27 cellular contexts compared by ENCODE assay signal in genomic region chr11:121626507-121626875, GRCh38.
"Had no signal": no experiment of that assay in that cellular context is flagged by ENCODE, and none has a peak within 500 bp of the region (broad histone marks: within the 10 kb centered on the region; RNA-seq: fewer than 3 reads in every experiment).

No MANE protein-coding gene starts in this region.

- H3K9me3 ChIP-seq: esophagus squamous epithelium, gastroesophageal sphincter, spleen, thyroid gland, upper lobe of right lung had no signal

- H3K27ac ChIP-seq: cardiac muscle cell, neural progenitor cell, spleen, thyroid gland, upper lobe of right lung had no signal

- H3K4me2 ChIP-seq: neural progenitor cell had no signal

- H3K36me3 ChIP-seq: cardiac muscle cell, thyroid gland had no signal

- H3K4me3 ChIP-seq: cardiac muscle cell, esophagus squamous epithelium, gastroesophageal sphincter, lung, neural progenitor cell, spleen, thyroid gland, upper lobe of right lung had no signal

- ATAC-seq: activated CD4-positive, alpha-beta T cell treated with anti-CD3 and anti-CD28 coated beads for 36 hours; naive thymus-derived CD8-positive, alpha-beta T cell; stimulated activated naive CD8-positive, alpha-beta T cell treated with anti-CD3 and anti-CD28 coated beads, Interleukin-15, Interleukin-2, amounts not matched to agents 100 U/mL and 50 U/mL, for 24 hours had no signal

- FAIRE-seq: islet of Langerhans had no signal

- H3K4me1 Mint-ChIP-seq: activated B cell treated with CpG ODN at 0.5 μM for 24 hours; activated CD4-positive, alpha-beta T cell treated with anti-CD3 and anti-CD28 coated beads for 36 hours; activated naive CD8-positive, alpha-beta T cell treated with anti-CD3 and anti-CD28 coated beads, Interleukin-2, amount 10 ng/mL, durations not matched to agents 7 days and 5 days; mesothelial cell of epicardium; neural progenitor cell had no signal

- H2AFZ ChIP-seq: neural progenitor cell had no signal

- H3K27me3 ChIP-seq: cardiac muscle cell, esophagus squamous epithelium, gastroesophageal sphincter, neural progenitor cell, spleen, thyroid gland, upper lobe of right lung had no signal

- H3K4me1 ChIP-seq: neural progenitor cell, spleen had no signal

- H3K4me3 Mint-ChIP-seq: activated B cell treated with CpG ODN at 0.5 μM for 24 hours; activated CD4-positive, alpha-beta T cell treated with anti-CD3 and anti-CD28 coated beads for 36 hours; activated naive CD4-positive, alpha-beta T cell treated with anti-CD3 and anti-CD28 coated beads for 36 hours; activated naive CD8-positive, alpha-beta T cell treated with anti-CD3 and anti-CD28 coated beads, Interleukin-2, amount 10 ng/mL, durations not matched to agents 7 days and 5 days; dendritic cell treated with granulocyte-macrophage colony-stimulating factor and Interleukin-4, amounts not matched to agents 40 ng/mL and 50 ng/mL, for 4 days; mesothelial cell of epicardium; naive thymus-derived CD8-positive, alpha-beta T cell; neural progenitor cell; T-helper 1 cell treated with Interleukin-12 subunit alpha and Interleukin-12 subunit beta and Interleukin-4 antibody, amounts not matched to agents 30 μg/mL and 1 μg/mL, for 36 hours had no signal

- DNase-seq: activated B cell treated with CpG ODN at 0.5 μM for 24 hours; activated CD4-positive, alpha-beta T cell treated with anti-CD3 and anti-CD28 coated beads for 36 hours; activated CD4-positive, alpha-beta T cell treated with anti-CD3 and anti-CD28 coated beads, Interleukin-2, amount 50 U/mL, for 4 hours; activated CD8-positive, alpha-beta memory T cell treated with anti-CD3 and anti-CD28 coated beads, Interleukin-2, amount 50 U/mL, for 48 hours; activated effector memory CD4-positive, alpha-beta T cell treated with Interleukin-2 at 50 U/mL for 16 hours; activated naive CD4-positive, alpha-beta T cell treated with anti-CD3 and anti-CD28 coated beads for 36 hours; activated naive CD8-positive, alpha-beta T cell treated with anti-CD3 and anti-CD28 coated beads, Interleukin-2, amount 10 ng/mL, durations not matched to agents 7 days and 5 days; activated T-cell treated with anti-CD3 and anti-CD28 coated beads, Interleukin-2, amount 50 U/mL, for 48 hours; amniotic stem cell; effector CD8-positive, alpha-beta T cell; esophagus squamous epithelium; naive thymus-derived CD8-positive, alpha-beta T cell; posterior cingulate gyrus; spleen; stimulated activated CD4-positive, alpha-beta T cell treated with anti-CD3 and anti-CD28 coated beads, Interleukin-4, amount 100 ng/mL, for 1 hour; stimulated activated naive CD8-positive, alpha-beta T cell treated with anti-CD3 and anti-CD28 coated beads, Interleukin-15, Interleukin-2, amounts not matched to agents 100 U/mL and 50 U/mL, for 24 hours; T1000; thyroid gland had no signal

- H3K27ac Mint-ChIP-seq: activated B cell treated with CpG ODN at 0.5 μM for 24 hours; activated CD4-positive, alpha-beta T cell treated with anti-CD3 and anti-CD28 coated beads for 36 hours; activated naive CD4-positive, alpha-beta T cell treated with anti-CD3 and anti-CD28 coated beads for 36 hours; activated naive CD8-positive, alpha-beta T cell treated with anti-CD3 and anti-CD28 coated beads, Interleukin-2, amount 10 ng/mL, durations not matched to agents 7 days and 5 days; dendritic cell treated with granulocyte-macrophage colony-stimulating factor and Interleukin-4, amounts not matched to agents 40 ng/mL and 50 ng/mL, for 4 days; mesothelial cell of epicardium; neural progenitor cell; T-helper 1 cell treated with Interleukin-12 subunit alpha and Interleukin-12 subunit beta and Interleukin-4 antibody, amounts not matched to agents 30 μg/mL and 1 μg/mL, for 36 hours had no signal

- H3K27me3 Mint-ChIP-seq: activated B cell treated with CpG ODN at 0.5 μM for 24 hours; activated CD4-positive, alpha-beta T cell treated with anti-CD3 and anti-CD28 coated beads for 36 hours; activated naive CD8-positive, alpha-beta T cell treated with anti-CD3 and anti-CD28 coated beads, Interleukin-2, amount 10 ng/mL, durations not matched to agents 7 days and 5 days; dendritic cell treated with granulocyte-macrophage colony-stimulating factor and Interleukin-4, amounts not matched to agents 40 ng/mL and 50 ng/mL, for 4 days; naive thymus-derived CD8-positive, alpha-beta T cell had no signal

- H3K9me3 Mint-ChIP-seq: activated B cell treated with CpG ODN at 0.5 μM for 24 hours; activated naive CD4-positive, alpha-beta T cell treated with anti-CD3 and anti-CD28 coated beads for 36 hours; activated naive CD8-positive, alpha-beta T cell treated with anti-CD3 and anti-CD28 coated beads, Interleukin-2, amount 10 ng/mL, durations not matched to agents 7 days and 5 days; dendritic cell treated with granulocyte-macrophage colony-stimulating factor and Interleukin-4, amounts not matched to agents 40 ng/mL and 50 ng/mL, for 4 days; mesothelial cell of epicardium; naive thymus-derived CD8-positive, alpha-beta T cell; neural progenitor cell; T-helper 1 cell treated with Interleukin-12 subunit alpha and Interleukin-12 subunit beta and Interleukin-4 antibody, amounts not matched to agents 30 μg/mL and 1 μg/mL, for 36 hours had no signal

- H3K9ac ChIP-seq: neural progenitor cell had no signal
